ENCODE assay signal across 9 cellular contexts in genomic region chr19:18340990-18341868, GRCh38. TPM values are rescaled to one million over a fixed set of nuclear protein-coding genes. Genes with fewer than 3 reads are reported as not detected.
A peak's percentile ranks its signal among the peaks of the same experiment; 100 is the strongest.
DNase-seq lines count a peak whose midpoint lies in the region; ATAC-seq and TF ChIP-seq lines count a peak whose summit lies in the region.
"Had no signal": no experiment of that assay in that cellular context is flagged by ENCODE, and none has a peak within 500 bp of the region (broad histone marks: within the 10 kb centered on the region; RNA-seq: fewer than 3 reads in every experiment).

No MANE protein-coding gene starts in this region.

- no peaks in the 10 kb centered on the region for H3K9me3 ChIP-seq in CD4-positive, alpha-beta memory T cell (ENCODE audit: control insufficient read depth in 1 of 2, low read length in 2 of 2)
- H3K9me3 ChIP-seq in H9 (ENCODE audit: control insufficient read depth, low read depth, low read length) (no peaks in the 10 kb centered on the region), neutrophil (no peaks in the 10 kb centered on the region), thymus (ENCODE audit: control insufficient read depth) (no peaks in the 10 kb centered on the region)

- H3T11ph ChIP-seq in H9 (ENCODE audit: low read length): no peak overlapping the region

- H4K5ac ChIP-seq in H9 (ENCODE audit: insufficient read length, low read depth, low read length): no peak overlapping the region

- H3K23me2 ChIP-seq in H9 (ENCODE audit: insufficient read length, low read depth, low read length, poor library complexity, severe bottlenecking): peaks cover 7% of the 10 kb centered on the region

- peaks cover 5 to 28% (median 16%) of the 10 kb centered on the region in 4 donors for H3K4me1 Mint-ChIP-seq in CD4-positive, alpha-beta memory T cell
- peaks cover 36 to 45% of the 10 kb centered on the region in 2 experiments for H3K4me1 Mint-ChIP-seq in H9

- H2BK15ac ChIP-seq in H9 (ENCODE audit: low read depth, low read length): no peak overlapping the region

- no peaks in the 10 kb centered on the region for H3K9me3 Mint-ChIP-seq in CD4-positive, alpha-beta memory T cell
- H3K9me3 Mint-ChIP-seq in H9: no peaks in the 10 kb centered on the region; a peak in 1 of 5 replicates

- peak overlapping the region; percentile 11 for H3K18ac ChIP-seq in H9 (ENCODE audit: insufficient read length, low read depth, low read length)

- H3K4me3 Mint-ChIP-seq in CD4-positive, alpha-beta memory T cell: peak overlapping the region; percentile 73 to 94 (median 90)
- H3K4me3 Mint-ChIP-seq in H9: peak overlapping the region; percentile 82 to 89

- H3K14ac ChIP-seq in H9 (ENCODE audit: insufficient read depth, low read length): 0 out of 2 replicates have a peak overlapping the region, but pooled peaks have one; percentile 20

- no peak overlapping the region for H4K91ac ChIP-seq in H9 (ENCODE audit: insufficient read length, low read depth, low read length)

- peak overlapping the region; percentile 33 for H3K4me2 ChIP-seq in H9 (ENCODE audit: insufficient read depth, insufficient read length, low read length)

- H2AK5ac ChIP-seq in H9 (ENCODE audit: insufficient read length, low read length): no peak overlapping the region

- no peak overlapping the region for H4K8ac ChIP-seq in H9 (replicated peaks; ENCODE audit: insufficient read length, low read depth, low read length)

- no peak overlapping the region for H3K56ac ChIP-seq in H9 (ENCODE audit: insufficient read length, low read depth, low read length)

- no peak overlapping the region for H3K23ac ChIP-seq in H9 (ENCODE audit: insufficient read length, low read depth, low read length)

- H3K4ac ChIP-seq in H9 (ENCODE audit: low read depth, low read length): no peak overlapping the region

- H2BK12ac ChIP-seq in H9 (ENCODE audit: insufficient read length, low read depth, low read length): no peak overlapping the region

- H3K4me3 ChIP-seq in CD4-positive, alpha-beta memory T cell (ENCODE audit: low read length in 2 of 2): peak overlapping the region; percentile 61 to 62
- H3K4me3 ChIP-seq in fibroblast of the aortic adventitia (ENCODE audit: low read depth, low read length) (peak overlapping the region; percentile 84), neutrophil (ENCODE audit: low read depth in 1 of 2, low read length in 1 of 2) (peak overlapping the region; percentile 80 to 82), thymus (ENCODE audit: low read length) (peak overlapping the region; percentile 77)

- H2BK120ac ChIP-seq in H9 (ENCODE audit: low read depth, low read length, poor library complexity, severe bottlenecking): no peak overlapping the region

- WGBS in H9 (ENCODE audit: extremely low coverage, insufficient read length, low lambda C conversion rate): no CpG with 5 or more reads among the region's 18 CpGs
- WGBS in thymus: 1% methylated on average over 18 of the region's 18 CpGs

- H2AFZ ChIP-seq in H9 (ENCODE audit: low read length): no peak overlapping the region

- DNase-seq in CD4-positive, alpha-beta memory T cell: peak; percentile 34 to 75 (median 37)
- DNase-seq in H9 (peak; percentile 52), OCI-M1 (lab: John Stamatoyannopoulos, UW) (peak; percentile 73), activated T-helper 1 cell treated with Interleukin-2 at 50 U/mL for 16 hours (ENCODE audit: low read depth) (peak; percentile 54), fibroblast of the aortic adventitia (ENCODE audit: low read depth) (peak; percentile 23)

- no peaks in the 10 kb centered on the region for H3K27me3 ChIP-seq in CD4-positive, alpha-beta memory T cell (ENCODE audit: insufficient read depth, low read length)
- H3K27me3 ChIP-seq in H9 (ENCODE audit: insufficient read depth, low read length): no peaks in the 10 kb centered on the region
- peaks cover 5% of the 10 kb centered on the region for H3K27me3 ChIP-seq in neutrophil
- H3K27me3 ChIP-seq in thymus (ENCODE audit: control insufficient read depth, insufficient read depth): no peaks in the 10 kb centered on the region

- CTCF ChIA-PET in CD4-positive, alpha-beta memory T cell (lab: Charles Lee; ENCODE audit: partially characterized antibody): interaction anchor here (2.9 to 4.2 kb wide), 2 partner anchors 13 to 62 kb away, joined by 10 to 24 read pairs; no protein-coding TSS in a partner anchor

- peaks cover 8 to 25% of the 10 kb centered on the region in 2 donors for H3K36me3 Mint-ChIP-seq in CD4-positive, alpha-beta memory T cell
- peaks cover 0 to 18% (median 0%) of the 10 kb centered on the region in 3 experiments; a peak in 2 of 7 replicates for H3K36me3 Mint-ChIP-seq in H9 (ENCODE audit: insufficient read depth in 1 of 3, low read depth in 3 of 3)

- no peaks in the 10 kb centered on the region for H3K27me3 Mint-ChIP-seq in CD4-positive, alpha-beta memory T cell
- no peaks in the 10 kb centered on the region; the same call in 1 of the 2 replicates for H3K27me3 Mint-ChIP-seq in H9 (ENCODE audit: low read depth)

- H3K9ac ChIP-seq in H9 (ENCODE audit: extremely low read depth, insufficient read length, low read length): peak overlapping the region; percentile 16

- H3K4me1 ChIP-seq in CD4-positive, alpha-beta memory T cell (ENCODE audit: insufficient read depth, low read length): peaks cover 24% of the 10 kb centered on the region
- peaks cover 2% of the 10 kb centered on the region for H3K4me1 ChIP-seq in H9 (ENCODE audit: insufficient read depth, low read length)
- H3K4me1 ChIP-seq in neutrophil (ENCODE audit: control insufficient read depth in 1 of 2, insufficient read depth in 1 of 2, low read depth in 1 of 2, low read length in 1 of 2): peaks cover 18 to 25% of the 10 kb centered on the region in 2 experiments
- no peaks in the 10 kb centered on the region for H3K4me1 ChIP-seq in thymus (ENCODE audit: control insufficient read depth, insufficient read depth, low read length)

- TF ChIP-seq CTCF in H9 (conservative IDR thresholded peaks at IDR 0.05) (0 out of 3 replicates have a peak, but pooled peaks have one; percentile 12), fibroblast of the aortic adventitia (IDR thresholded peaks at IDR 0.05; ENCODE audit: insufficient read depth, low read length) (no peak), neutrophil (IDR thresholded peaks at IDR 0.05) (no peak)

- ATAC-seq in HG03097 (IDR thresholded peaks at IDR 0.05; ENCODE audit: low FRiP score, unreplicated experiment): no peak

- peak overlapping the region; percentile 37 to 95 (median 79) for H3K27ac Mint-ChIP-seq in CD4-positive, alpha-beta memory T cell
- peak overlapping the region in 1 of 3 experiments; percentile 90; a peak in 2 of 7 replicates for H3K27ac Mint-ChIP-seq in H9

- peak overlapping the region; percentile 61 for H3K27ac ChIP-seq in CD4-positive, alpha-beta memory T cell (ENCODE audit: low read depth, low read length)
- H3K27ac ChIP-seq in H9 (ENCODE audit: insufficient read length, low read depth, low read length): no peak overlapping the region
- H3K27ac ChIP-seq in neutrophil: peak overlapping the region; percentile 75
- peak overlapping the region; percentile 88 for H3K27ac ChIP-seq in thymus (ENCODE audit: low read depth)

- H2BK20ac ChIP-seq in H9 (ENCODE audit: low read depth, low read length, poor library complexity, severe bottlenecking): no peak overlapping the region

- no peak overlapping the region for H2BK5ac ChIP-seq in H9 (ENCODE audit: insufficient read length, low read length)

- intact Hi-C loops in CD4-positive, alpha-beta memory T cell (cut with micrococcal nuclease): loop anchor here (1.0 kb wide), 1 partner anchor 13 kb away; no protein-coding TSS in a partner anchor

- H3K79me2 ChIP-seq in H9 (ENCODE audit: insufficient read depth, low read length): no peaks in the 10 kb centered on the region

- no peaks in the 10 kb centered on the region for H4K20me1 ChIP-seq in H9 (ENCODE audit: control insufficient read depth, insufficient read depth, insufficient read length)

- no peaks in the 10 kb centered on the region for H3K79me1 ChIP-seq in H9 (ENCODE audit: insufficient read depth, low read depth, low read length, poor library complexity, severe bottlenecking)

- peaks cover 5% of the 10 kb centered on the region for H3K36me3 ChIP-seq in CD4-positive, alpha-beta memory T cell (ENCODE audit: insufficient read depth, low read length)
- H3K36me3 ChIP-seq in neutrophil (peaks cover 12% of the 10 kb centered on the region), thymus (ENCODE audit: control insufficient read depth, insufficient read depth) (peaks cover 14% of the 10 kb centered on the region)

- POLR2A ChIA-PET in CD4-positive, alpha-beta memory T cell (lab: Charles Lee; ENCODE audit: partially characterized antibody): interaction anchor here (1.1 to 7.5 kb wide), 4 partner anchors 13 to 136 kb away, joined by 3 to 77 read pairs (median 4); partner anchors contain the start of gene JUND

RNA-seq across cellular contexts. Expression of gene PGPEP1, which starts 0.8 kb away (rescaled TPM):
- total RNA-seq in CD4-positive, alpha-beta memory T cell: 10 to 100 TPM; 46.2 to 49.2 TPM
- 1 to 10 TPM; 6.8 to 8.0 TPM for polyA plus RNA-seq in CD4-positive, alpha-beta memory T cell
- 61.4 and 64.8 TPM in 2 replicates for total RNA-seq in H9 (2021)
- total RNA-seq in fibroblast of the aortic adventitia (ENCODE audit: low replicate concordance): 9.6 and 27.2 TPM in 2 replicates
- 14.8 TPM for polyA plus RNA-seq in thymus

RNA-seq across cellular contexts. Expression of gene LSM4, which starts 18.4 kb away (rescaled TPM):
- total RNA-seq in CD4-positive, alpha-beta memory T cell: 10 to 100 TPM; 64.2 to 65.0 TPM
- polyA plus RNA-seq in CD4-positive, alpha-beta memory T cell: 100 to 1,000 TPM; 121 to 164 TPM
- 342 and 344 TPM in 2 replicates for total RNA-seq in H9 (2021)
- 113 and 119 TPM in 2 replicates for total RNA-seq in fibroblast of the aortic adventitia (ENCODE audit: low replicate concordance)
- 147 TPM for polyA plus RNA-seq in thymus

RNA-seq across cellular contexts. Expression of gene GDF15, which starts 44.7 kb away (rescaled TPM):
- 1 to 10 TPM; 1.2 TPM for total RNA-seq in CD4-positive, alpha-beta memory T cell
- polyA plus RNA-seq in CD4-positive, alpha-beta memory T cell: not detected
- 5.7 and 7.0 TPM in 2 replicates for total RNA-seq in H9 (2021)
- total RNA-seq in fibroblast of the aortic adventitia (ENCODE audit: low replicate concordance): 23.8 and 27.6 TPM in 2 replicates
- 2.2 TPM for polyA plus RNA-seq in thymus

RNA-seq across cellular contexts. Expression of gene LRRC25, which starts 56.2 kb away (rescaled TPM):
- total RNA-seq in CD4-positive, alpha-beta memory T cell: under 1 TPM; 0.73 to 0.91 TPM
- under 1 TPM in 1 of 2 donors, not detected in 1; 0.07 TPM for polyA plus RNA-seq in CD4-positive, alpha-beta memory T cell
- total RNA-seq in H9 (2021) (0.18 TPM in 1 of 2 replicates, not detected in the other), fibroblast of the aortic adventitia (ENCODE audit: low replicate concordance) (0.09 TPM in 1 of 2 replicates, not detected in the other)
- 6.2 TPM for polyA plus RNA-seq in thymus
- total RNA-seq: SK-MEL-5 had no signal

RNA-seq across cellular contexts. Expression of gene JUND, which starts 59.8 kb away (rescaled TPM):
- total RNA-seq in CD4-positive, alpha-beta memory T cell: 100 to 1,000 TPM; 163 TPM
- 100 to 1,000 TPM in 1 of 2 donors, 10 to 100 TPM in 1; 16.5 to 133 TPM for polyA plus RNA-seq in CD4-positive, alpha-beta memory T cell
- total RNA-seq in H9 (2021): 103 and 109 TPM in 2 replicates
- total RNA-seq in fibroblast of the aortic adventitia (ENCODE audit: low replicate concordance): 61.9 and 85.6 TPM in 2 replicates
- 88.3 TPM for polyA plus RNA-seq in thymus

Comparison
In these comparisons a context has a peak if more than half of its experiments do, and no peak if none do; other contexts are left out.
1. DNase-seq: peak in every context shown above with its lines; median percentile 73 in OCI-M1; 54 in activated T-helper 1 cell treated with Interleukin-2 at 50 U/mL for 16 hours; 52 in H9; 37 in CD4-positive, alpha-beta memory T cell; 23 in fibroblast of the aortic adventitia.